8 cellular contexts compared by ENCODE assay signal in genomic region chr6:2853766-2854393, GRCh38. TPM values are rescaled to one million over a fixed set of nuclear protein-coding genes. Genes with fewer than 3 reads are reported as not detected.
DNase-seq lines count a peak whose midpoint lies in the region; ATAC-seq and TF ChIP-seq lines count a peak whose summit lies in the region.

No MANE protein-coding gene starts in this region.

- peak; percentile 14 for ATAC-seq in lung (ENCODE audit: insufficient read depth, low FRiP score)
- ATAC-seq in GM21423 (IDR thresholded peaks at IDR 0.05; ENCODE audit: unreplicated experiment) = no peak

- no peaks in the 10 kb centered on the region for H3K27me3 ChIP-seq in lung (ENCODE audit: control insufficient read depth, insufficient read depth)

- peaks cover 0 to 2% of the 10 kb centered on the region in 2 donors for H3K9me3 ChIP-seq in lung (ENCODE audit: control insufficient read depth in 2 of 2, insufficient read depth in 1 of 2, low read length in 1 of 2)

- H3K36me3 ChIP-seq in lung (ENCODE audit: control insufficient read depth in 2 of 2, insufficient read depth in 2 of 2, low read length in 2 of 2) = no peaks in the 10 kb centered on the region

- 14 to 19% methylated on average over 14 of the region's 14 CpGs for WGBS in lung, 2 donors

- peak overlapping the region; percentile 72 to 96 for H3K27ac ChIP-seq in lung (ENCODE audit: low read depth in 1 of 2, low read length in 1 of 2)

- no peak overlapping the region for H3K4me3 ChIP-seq in LNCaP clone FGC (ENCODE audit: low read depth, low read length)
- H3K4me3 ChIP-seq in choroid plexus epithelial cell (ENCODE audit: low read depth, low read length) = peak overlapping the region; percentile 53
- H3K4me3 ChIP-seq in lung = no peak overlapping the region

- H3K4me1 ChIP-seq in lung (ENCODE audit: control insufficient read depth in 2 of 2, insufficient read depth in 2 of 2, low read length in 2 of 2) = peaks cover 9 to 12% of the 10 kb centered on the region in 2 donors

- in situ Hi-C loops in GM13976 (cut with MboI; ENCODE audit: low sequenced_read_pairs, unreplicated experiment) = no loop called here

- DNase-seq in GM13976 (ENCODE audit: low spot score) = peak; percentile 60
- no peak for DNase-seq in LNCaP clone FGC (ENCODE audit: low read depth)
- DNase-seq in activated CD4-positive, CD25-positive, alpha-beta regulatory T cell (lab: John Stamatoyannopoulos, UW) = peak; percentile 33 to 60 (median 55)
- peak; percentile 78 for DNase-seq in choroid plexus epithelial cell (ENCODE audit: low read depth)
- DNase-seq in lung (ENCODE audit: low spot score) = no peak
- peak; percentile 80 to 83 for DNase-seq in stimulated activated CD8-positive, alpha-beta memory T cell treated with anti-CD3 and anti-CD28 coated beads, Interleukin-15, amount 100 ng/mL, for 48 hours (ENCODE audit: low read depth in 2 of 2)
- DNase-seq in cortex of kidney (lab: John Stamatoyannopoulos, UW) = no peak

- TF ChIP-seq CTCF in GM13976 (IDR thresholded peaks at IDR 0.05; ENCODE audit: borderline replicate concordance, control extremely low read depth, extremely low read depth, insufficient read depth, missing control alignments) (peak; percentile 2), LNCaP clone FGC (IDR thresholded peaks at IDR 0.05; ENCODE audit: control insufficient read depth, extremely low read depth, insufficient read depth) (peak; percentile 24; the same call in 1 of the 2 replicates), choroid plexus epithelial cell (conservative IDR thresholded peaks at IDR 0.05; ENCODE audit: low read depth, low read length) (peak; percentile 47), lung (IDR thresholded peaks at IDR 0.05; ENCODE audit: control extremely low read depth, extremely low read depth) (no peak)

RNA-seq across cellular contexts. Expression of gene SERPINB1, which starts 12.2 kb away (rescaled TPM):
- 100 to 1,000 TPM in 1 of 2 donors, 10 to 100 TPM in 1; 58.0 to 106 TPM for total RNA-seq in lung
- polyA plus RNA-seq in lung = 100 to 1,000 TPM in 1 of 2 donors, 10 to 100 TPM in 1; 85.1 to 242 TPM

RNA-seq across cellular contexts. Expression of gene SERPINB9, which starts 49.2 kb away (rescaled TPM):
- total RNA-seq in lung = 10 to 100 TPM; 14.0 to 33.3 TPM
- 10 to 100 TPM in 1 of 2 donors, 1 to 10 TPM in 1; 5.4 to 36.1 TPM for polyA plus RNA-seq in lung

Comparison
In these comparisons a context has a peak if more than half of its experiments do, and no peak if none do; other contexts are left out.
1. DNase-seq: peak in GM13976 (single experiment), activated CD4-positive, CD25-positive, alpha-beta regulatory T cell (4 of 4), choroid plexus epithelial cell (single experiment) and stimulated activated CD8-positive, alpha-beta memory T cell treated with anti-CD3 and anti-CD28 coated beads, Interleukin-15, amount 100 ng/mL, for 48 hours (2 of 2); none in LNCaP clone FGC (single experiment), lung (single experiment) and cortex of kidney (single experiment).